Comparison of ENCODE assay signal across 33 cellular contexts in the genomic region with DNA sequence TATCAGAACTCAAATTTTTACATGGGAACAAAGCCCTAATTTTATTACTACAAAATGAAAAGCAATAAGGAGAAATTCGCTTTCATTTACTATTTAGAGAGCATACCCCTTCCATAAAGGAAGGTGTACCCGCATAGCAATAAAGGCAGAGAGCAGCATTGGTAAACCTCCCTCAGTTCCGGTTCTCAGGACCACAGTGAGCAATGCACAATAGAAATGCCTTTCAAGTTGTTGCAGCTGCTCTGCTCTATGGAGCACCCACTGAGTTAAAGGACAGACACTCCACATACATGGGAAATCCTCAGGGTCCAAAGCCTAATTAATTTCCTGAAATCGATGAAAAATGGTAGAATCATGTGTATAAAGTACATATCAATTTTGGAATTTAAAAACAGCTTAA.
A peak's percentile ranks its signal among the peaks of the same experiment; 100 is the strongest.
DNase-seq lines count a peak whose midpoint lies in the region; ATAC-seq, FAIRE-seq and TF ChIP-seq lines count a peak whose summit lies in the region.
"Had no signal": no experiment of that assay in that cellular context is flagged by ENCODE, and none has a peak within 500 bp of the region (broad histone marks: within the 10 kb centered on the region; RNA-seq: fewer than 3 reads in every experiment).

No MANE protein-coding gene starts in this region.

- no peaks in the 10 kb centered on the region for H4K20me1 ChIP-seq in BLaER1 treated with 17β-estradiol and CSF1 and Interleukin-3, amounts not matched to agents 10 nM and 100 nM

- no peak overlapping the region for H3K9ac ChIP-seq in BLaER1 treated with 17β-estradiol and CSF1 and Interleukin-3, amounts not matched to agents 10 nM and 100 nM
- H3K9ac ChIP-seq in iPS-18a (ENCODE audit: low read length) (no peak overlapping the region), kidney (ENCODE audit: low read length in 2 of 2) (no peak overlapping the region)

- no peak for ATAC-seq in GM21576 (IDR thresholded peaks at IDR 0.05; ENCODE audit: unreplicated experiment)
- ATAC-seq in HG02610 (IDR thresholded peaks at IDR 0.05; ENCODE audit: unreplicated experiment) = no peak
- ATAC-seq: foreskin keratinocyte; Right ventricle myocardium inferior; SK-N-SH treated with all-trans-retinoic acid at 6 μM for 48 hours; stimulated activated memory B cell treated with anti-CD40 and anti-IgM and Interleukin-4, amounts not matched to agents 10 μg/mL and 1 μg/mL and 100 μg/mL, for 72 hours had no signal

- no peaks in the 10 kb centered on the region for H3K9me3 ChIP-seq in BLaER1 treated with 17β-estradiol and CSF1 and Interleukin-3, amounts not matched to agents 10 nM and 100 nM (replicated peaks in 1 of 11)
- H3K9me3 ChIP-seq in iPS-18a (ENCODE audit: control insufficient read depth, low read depth, low read length) (no peaks in the 10 kb centered on the region), kidney (ENCODE audit: control insufficient read depth in 1 of 2, low read length in 2 of 2) (no peaks in the 10 kb centered on the region)
- H3K9me3 ChIP-seq: esophagus squamous epithelium had no signal

- H3K4me1 ChIP-seq in BLaER1 treated with 17β-estradiol and CSF1 and Interleukin-3, amounts not matched to agents 10 nM and 100 nM = peaks cover 0 to 39% (median 25%) of the 10 kb centered on the region in 10 experiments; a peak in 12 of 20 replicates
- peaks cover 38% of the 10 kb centered on the region for H3K4me1 ChIP-seq in iPS-18a (ENCODE audit: control insufficient read depth, low read depth, low read length)
- H3K4me1 ChIP-seq in kidney (ENCODE audit: control insufficient read depth in 1 of 2, insufficient read depth in 1 of 2, low read depth in 1 of 2, low read length in 2 of 2) = no peaks in the 10 kb centered on the region
- H3K4me1 ChIP-seq: esophagus squamous epithelium, foreskin keratinocyte had no signal

- DNase-seq in NCI-H146 (lab: John Stamatoyannopoulos, UW) = peak; percentile 80
- peak; percentile 69 for DNase-seq in NCI-H345 treated with DMSO at 0.1 percent for 48 hours (lab: John Stamatoyannopoulos, UW; ENCODE audit: unreplicated experiment)
- DNase-seq in kidney = no peak
- DNase-seq in activated T-cell treated with anti-CD3 and anti-CD28 coated beads, Interleukin-2, amount 50 U/mL, for 48 hours = no peak
- DNase-seq: ACHN; activated CD4-positive, alpha-beta T cell treated with anti-CD3 and anti-CD28 coated beads, Interleukin-2, amount 50 U/mL, for 1 hour; activated CD4-positive, CD25-positive, alpha-beta regulatory T cell; activated gamma-delta T cell; activated T-cell treated with anti-CD3 and anti-CD28 coated beads, Interleukin-2, amount 50 U/mL, for 1 hour; central memory CD4-positive, alpha-beta T cell; dermis blood vessel endothelial cell; DMS 273 treated with DMSO at 0.1 percent for 48 hours; esophagus squamous epithelium; foreskin keratinocyte; head of caudate nucleus; KBM-7; kidney glomerular epithelial cell; midbrain; naive B cell; NCI-H1436; NCI-H2227 treated with DMSO at 0.1 percent for 48 hours; PC-9; substantia nigra; trophoblast cell had no signal

- FAIRE-seq in kidney (lab: Jason Lieb, UNC) = no peak
- FAIRE-seq: GM18507, H1 had no signal

- H3K4me2 ChIP-seq in BLaER1 treated with 17β-estradiol and CSF1 and Interleukin-3, amounts not matched to agents 10 nM and 100 nM = peak overlapping the region in 8 of 11 experiments; percentile 7 to 56 (median 36); a peak in 13 of 22 replicates
- H3K4me2 ChIP-seq: PC-9 had no signal

- no peak overlapping the region for H3K4me3 ChIP-seq in BLaER1 treated with 17β-estradiol and CSF1 and Interleukin-3, amounts not matched to agents 10 nM and 100 nM
- H3K4me3 ChIP-seq in iPS-18a (ENCODE audit: low read length) = peak overlapping the region; percentile 3
- H3K4me3 ChIP-seq in kidney (ENCODE audit: low read length in 2 of 2) = no peak overlapping the region
- H3K4me3 ChIP-seq: esophagus squamous epithelium, PC-9 had no signal

- TF ChIP-seq CTCF in kidney (IDR thresholded peaks at IDR 0.05; ENCODE audit: borderline replicate concordance, extremely low read depth, insufficient read depth) = no peak

- intact Hi-C loops in kidney (cut with DNase I) = no loop called here

- no peaks in the 10 kb centered on the region for H3K36me3 ChIP-seq in BLaER1 treated with 17β-estradiol and CSF1 and Interleukin-3, amounts not matched to agents 10 nM and 100 nM
- H3K36me3 ChIP-seq in iPS-18a (ENCODE audit: control insufficient read depth, low read depth, low read length) = no peaks in the 10 kb centered on the region
- H3K36me3 ChIP-seq in kidney (ENCODE audit: control insufficient read depth in 1 of 2, insufficient read depth in 2 of 2, low read length in 2 of 2) = no peaks in the 10 kb centered on the region
- H3K36me3 ChIP-seq: esophagus squamous epithelium had no signal

- H3K27me3 ChIP-seq in BLaER1 treated with 17β-estradiol and CSF1 and Interleukin-3, amounts not matched to agents 10 nM and 100 nM = no peaks in the 10 kb centered on the region
- no peaks in the 10 kb centered on the region for H3K27me3 ChIP-seq in iPS-18a (ENCODE audit: control insufficient read depth, insufficient read depth, low read length)
- H3K27me3 ChIP-seq: esophagus squamous epithelium had no signal

- no peak overlapping the region for H3K27ac ChIP-seq in BLaER1 treated with 17β-estradiol and CSF1 and Interleukin-3, amounts not matched to agents 10 nM and 100 nM
- H3K27ac ChIP-seq in iPS-18a (ENCODE audit: low read length) (no peak overlapping the region), kidney (ENCODE audit: low read depth in 2 of 2, low read length in 2 of 2) (no peak overlapping the region)
- H3K27ac ChIP-seq: esophagus squamous epithelium, foreskin keratinocyte, PC-9 had no signal

Comparison
In these comparisons a context has a peak if more than half of its experiments do, and no peak if none do; other contexts are left out.
1. DNase-seq: peak in NCI-H146 (single experiment) and NCI-H345 treated with DMSO at 0.1 percent for 48 hours (single experiment); none in kidney (single experiment) and activated T-cell treated with anti-CD3 and anti-CD28 coated beads, Interleukin-2, amount 50 U/mL, for 48 hours (0 of 2).